Comparison of ENCODE assay signal across 8 cellular contexts in the genomic region with DNA sequence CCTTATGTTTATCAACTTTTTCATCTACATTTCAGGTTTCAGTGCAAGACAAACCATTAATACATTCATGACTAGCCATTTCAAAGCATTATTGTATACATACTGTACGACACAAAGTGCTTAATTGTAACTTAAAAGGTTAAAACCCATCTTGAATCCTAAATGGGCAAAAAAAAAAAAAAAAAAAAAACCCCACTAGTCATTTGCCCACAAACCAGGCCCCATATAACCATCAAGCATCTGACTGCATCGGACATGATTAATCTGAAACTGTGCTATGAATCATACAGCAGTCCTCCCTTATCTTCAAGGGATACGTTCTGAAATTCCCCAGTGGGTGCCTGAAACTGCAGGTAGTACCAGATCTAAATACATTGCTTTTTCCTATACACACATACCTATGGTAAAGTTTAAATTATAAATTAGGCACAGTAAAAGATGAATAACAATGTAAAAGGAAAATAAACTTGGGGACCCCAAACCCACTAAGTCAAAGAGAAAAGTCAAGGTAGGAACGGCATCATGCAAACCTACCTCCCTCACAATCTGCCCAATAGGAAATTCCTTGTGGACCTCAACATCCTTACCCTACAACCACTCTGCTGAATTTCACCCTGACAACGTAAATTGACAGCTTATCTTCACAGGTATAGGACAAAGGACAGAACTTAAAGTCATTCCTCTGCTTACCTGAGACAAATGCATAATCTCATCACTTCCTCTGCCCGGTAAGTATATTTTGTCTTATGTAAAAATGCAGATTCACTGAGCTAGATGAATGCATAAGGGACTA. TPM values are rescaled to one million over a fixed set of nuclear protein-coding genes. Genes with fewer than 3 reads are reported as not detected.
A peak's percentile ranks its signal among the peaks of the same experiment; 100 is the strongest.
DNase-seq lines count a peak whose midpoint lies in the region; ATAC-seq and TF ChIP-seq lines count a peak whose summit lies in the region.

No MANE protein-coding gene starts in this region.

- peak overlapping the region; percentile 75 for H3K9ac ChIP-seq in OCI-LY3 (ENCODE audit: low read length)

- H3K36me3 ChIP-seq in OCI-LY3 (replicated peaks; ENCODE audit: low read depth, low read length) = peaks cover 20% of the 10 kb centered on the region

- peaks cover 97% of the 10 kb centered on the region for H3K79me2 ChIP-seq in OCI-LY3 (ENCODE audit: low read length)

- H3K27me3 ChIP-seq in OCI-LY3 (ENCODE audit: low read depth, low read length) = no peaks in the 10 kb centered on the region

- peak; percentile 31 for DNase-seq in H4 (ENCODE audit: low spot score)
- DNase-seq in epithelial cell of prostate (ENCODE audit: low read depth, low spot score) = no peak
- no peak for DNase-seq in retina
- no peak for DNase-seq in coronary artery (ENCODE audit: low spot score)
- no peak for DNase-seq in NCI-H1694 (lab: John Stamatoyannopoulos, UW)

- peaks cover 37% of the 10 kb centered on the region for H4K20me1 ChIP-seq in OCI-LY3 (ENCODE audit: insufficient read depth, low read length)

- peaks cover 95% of the 10 kb centered on the region for H3K4me1 ChIP-seq in OCI-LY3 (ENCODE audit: low read length)

- peak overlapping the region; percentile 69 for H3K4me3 ChIP-seq in OCI-LY3 (ENCODE audit: low read length)
- no peak overlapping the region for H3K4me3 ChIP-seq in coronary artery

- H3K9me3 ChIP-seq in OCI-LY3 (ENCODE audit: insufficient read depth, low read length) = no peaks in the 10 kb centered on the region

- ATAC-seq in GM18498 (IDR thresholded peaks at IDR 0.05; ENCODE audit: unreplicated experiment) (peak; percentile 79), HG02588 (IDR thresholded peaks at IDR 0.05; ENCODE audit: unreplicated experiment) (no peak)

- TF ChIP-seq CTCF in OCI-LY3 (IDR thresholded peaks at IDR 0.05; ENCODE audit: low read depth, low read length) = no peak
- TF ChIP-seq CTCF in coronary artery (IDR thresholded peaks at IDR 0.05) = no peak

- H3K27ac ChIP-seq in OCI-LY3 (ENCODE audit: low read length) (peak overlapping the region; percentile 91), epithelial cell of prostate (peak overlapping the region; percentile 94), coronary artery (no peak overlapping the region)

- H3K4me2 ChIP-seq in OCI-LY3 (ENCODE audit: low read length) = peak overlapping the region; percentile 80

- H2AFZ ChIP-seq in OCI-LY3 (ENCODE audit: low read depth, low read length) = no peak overlapping the region

RNA-seq across cellular contexts. Expression of a gene that starts 14.3 kb away (rescaled TPM):
- 13.3 and 15.4 TPM in 2 replicates for total RNA-seq in H4 (2014; rRNA removed; shearing (Covaris generic))

Comparison
In these comparisons a context has a peak if more than half of its experiments do, and no peak if none do; other contexts are left out.
1. H3K27ac ChIP-seq: peak in OCI-LY3 (single experiment) and epithelial cell of prostate (single experiment); none in coronary artery (0 of 2).